In genomic region chr6:72654101-72654618, GRCh38 we compare ENCODE assay signal across 12 cellular contexts. TPM values are rescaled to one million over a fixed set of nuclear protein-coding genes. Genes with fewer than 3 reads are reported as not detected.
A peak's percentile ranks its signal among the peaks of the same experiment; 100 is the strongest.
DNase-seq lines count a peak whose midpoint lies in the region; ATAC-seq and TF ChIP-seq lines count a peak whose summit lies in the region.
"Had no signal": no experiment of that assay in that cellular context is flagged by ENCODE, and none has a peak within 500 bp of the region (broad histone marks: within the 10 kb centered on the region; RNA-seq: fewer than 3 reads in every experiment).

No MANE protein-coding gene starts in this region.

- no peak overlapping the region for H3K56ac ChIP-seq in H9 (ENCODE audit: insufficient read length, low read depth, low read length)

- WGBS in H9 (ENCODE audit: extremely low coverage, insufficient read length, low lambda C conversion rate) = no CpG with 5 or more reads among the region's 2 CpGs

- peaks cover 8 to 10% of the 10 kb centered on the region in 2 experiments for H3K4me1 Mint-ChIP-seq in H9

- H3K18ac ChIP-seq in H9 (ENCODE audit: insufficient read length, low read depth, low read length) = no peak overlapping the region

- H3K79me2 ChIP-seq in Karpas-422 (ENCODE audit: low read length) = peaks cover 95% of the 10 kb centered on the region
- H3K79me2 ChIP-seq in H9 (ENCODE audit: insufficient read depth, low read length) = no peaks in the 10 kb centered on the region

- H3K14ac ChIP-seq in H9 (ENCODE audit: insufficient read depth, low read length) = no peak overlapping the region

- no peak overlapping the region for H2BK20ac ChIP-seq in H9 (ENCODE audit: low read depth, low read length, poor library complexity, severe bottlenecking)

- H3K27ac ChIP-seq in Karpas-422 (ENCODE audit: low read length) (peak overlapping the region; percentile 46; the same call in 1 of the 2 replicates), H9 (ENCODE audit: insufficient read length, low read depth, low read length) (no peak overlapping the region)

- no peak overlapping the region for H3K23ac ChIP-seq in H9 (ENCODE audit: insufficient read length, low read depth, low read length)

- ATAC-seq in GM18517 (IDR thresholded peaks at IDR 0.05; ENCODE audit: unreplicated experiment) (peak; percentile 79), GM19468 (IDR thresholded peaks at IDR 0.05; ENCODE audit: extremely low read depth, unreplicated experiment) (peak; percentile 59), HG02938 (IDR thresholded peaks at IDR 0.05; ENCODE audit: unreplicated experiment) (peak; percentile 74)

- H3K27me3 Mint-ChIP-seq in H9 (ENCODE audit: low read depth) = no peaks in the 10 kb centered on the region
- H3K27me3 Mint-ChIP-seq: CD8-positive, alpha-beta memory T cell; IgD-negative memory B cell; type B pancreatic cell had no signal

- no peak overlapping the region for H4K5ac ChIP-seq in H9 (ENCODE audit: insufficient read length, low read depth, low read length)

- H4K91ac ChIP-seq in H9 (ENCODE audit: insufficient read length, low read depth, low read length) = no peak overlapping the region

- no peaks in the 10 kb centered on the region for H3K79me1 ChIP-seq in H9 (ENCODE audit: insufficient read depth, low read depth, low read length, poor library complexity, severe bottlenecking)

- no peak for TF ChIP-seq CTCF in H9 (conservative IDR thresholded peaks at IDR 0.05)

- no peak overlapping the region for H3K4me3 Mint-ChIP-seq in H9
- H3K4me3 Mint-ChIP-seq: CD8-positive, alpha-beta memory T cell; IgD-negative memory B cell; type B pancreatic cell had no signal

- H3K4me2 ChIP-seq in Karpas-422 (ENCODE audit: low read depth, low read length, poor library complexity, severe bottlenecking) = no peak overlapping the region
- H3K4me2 ChIP-seq in H9 (ENCODE audit: insufficient read depth, insufficient read length, low read length) = no peak overlapping the region

- DNase-seq in Karpas-422 (no peak), NCI-H1092 treated with DMSO at 0.1 percent for 48 hours (lab: John Stamatoyannopoulos, UW) (no peak), epidermal melanocyte (ENCODE audit: insufficient read length, low spot score) (no peak), H9 (no peak), foreskin melanocyte (no peak)
- DNase-seq: CD8-positive, alpha-beta memory T cell had no signal

- H3K36me3 ChIP-seq in Karpas-422 (ENCODE audit: insufficient read depth, low read length) = peaks cover 5% of the 10 kb centered on the region

- H3K4me1 ChIP-seq in Karpas-422 (ENCODE audit: low read length) = peaks cover 58% of the 10 kb centered on the region
- no peaks in the 10 kb centered on the region for H3K4me1 ChIP-seq in H9 (ENCODE audit: insufficient read depth, low read length)

- no peak overlapping the region for H2BK120ac ChIP-seq in H9 (ENCODE audit: low read depth, low read length, poor library complexity, severe bottlenecking)

- H2AFZ ChIP-seq in Karpas-422 (ENCODE audit: low read length) (no peak overlapping the region), H9 (ENCODE audit: low read length) (no peak overlapping the region)

- H2AK5ac ChIP-seq in H9 (ENCODE audit: insufficient read length, low read length) = no peak overlapping the region

- H3K27ac Mint-ChIP-seq in H9 = no peak overlapping the region
- H3K27ac Mint-ChIP-seq: CD8-positive, alpha-beta memory T cell; type B pancreatic cell had no signal

- H3K23me2 ChIP-seq in H9 (ENCODE audit: insufficient read length, low read depth, low read length, poor library complexity, severe bottlenecking) = no peaks in the 10 kb centered on the region

- no peak overlapping the region for H2BK5ac ChIP-seq in H9 (ENCODE audit: insufficient read length, low read length)

- no peak overlapping the region for H2BK12ac ChIP-seq in H9 (ENCODE audit: insufficient read length, low read depth, low read length)

- no peaks in the 10 kb centered on the region for H3K9me2 ChIP-seq in Karpas-422 (replicated peaks; ENCODE audit: insufficient read depth, low read length)

- H3K27me3 ChIP-seq in Karpas-422 (ENCODE audit: low read length) (no peaks in the 10 kb centered on the region), H9 (ENCODE audit: insufficient read depth, low read length) (no peaks in the 10 kb centered on the region)

- no peaks in the 10 kb centered on the region for H3K9me3 Mint-ChIP-seq in H9
- H3K9me3 Mint-ChIP-seq: CD8-positive, alpha-beta memory T cell; IgD-negative memory B cell; type B pancreatic cell had no signal

- H3K4me3 ChIP-seq in Karpas-422 (ENCODE audit: low read length) = no peak overlapping the region
- H3K4me3 ChIP-seq: lung had no signal

- H2BK15ac ChIP-seq in H9 (ENCODE audit: low read depth, low read length) = no peak overlapping the region

- H4K8ac ChIP-seq in H9 (replicated peaks; ENCODE audit: insufficient read length, low read depth, low read length) = no peak overlapping the region

- H3K9me3 ChIP-seq in Karpas-422 (ENCODE audit: low read length) (no peaks in the 10 kb centered on the region), H9 (ENCODE audit: control insufficient read depth, low read depth, low read length) (no peaks in the 10 kb centered on the region)

- no peak overlapping the region for H3T11ph ChIP-seq in H9 (ENCODE audit: low read length)

- H4K20me1 ChIP-seq in Karpas-422 (ENCODE audit: insufficient read depth, low read depth, low read length) (no peaks in the 10 kb centered on the region), H9 (ENCODE audit: control insufficient read depth, insufficient read depth, insufficient read length) (no peaks in the 10 kb centered on the region)

- H3K9ac ChIP-seq in Karpas-422 (ENCODE audit: low read length) (no peak overlapping the region), H9 (ENCODE audit: extremely low read depth, insufficient read length, low read length) (no peak overlapping the region)

- no peak overlapping the region for H3K4ac ChIP-seq in H9 (ENCODE audit: low read depth, low read length)

- no peaks in the 10 kb centered on the region for H3K36me3 Mint-ChIP-seq in H9 (ENCODE audit: insufficient read depth in 1 of 3, low read depth in 3 of 3)
- H3K36me3 Mint-ChIP-seq: CD8-positive, alpha-beta memory T cell; IgD-negative memory B cell; type B pancreatic cell had no signal

RNA-seq across cellular contexts. Expression of gene KCNQ5, which starts 32.3 kb away (rescaled TPM):
- 29.1 and 50.5 TPM in 2 replicates for total RNA-seq in Karpas-422 (2014; rRNA removed; shearing (Covaris generic); ENCODE audit: low replicate concordance)
- total RNA-seq in H9 (2021) = 0.07 and 0.15 TPM in 2 replicates

Comparison
In these comparisons a context has a peak if more than half of its experiments do, and no peak if none do; other contexts are left out.
1. RNA of gene KCNQ5, which starts 32.3 kb away (total RNA-seq): 29.1 to 50.5 TPM in Karpas-422; 0.07 to 0.15 TPM in H9; every median in the first group is over 10 times any median in the second.
2. Peak in every context shown above with its lines, with median percentiles within 50 percentile points of each other: ATAC-seq.